In the genomic region with DNA sequence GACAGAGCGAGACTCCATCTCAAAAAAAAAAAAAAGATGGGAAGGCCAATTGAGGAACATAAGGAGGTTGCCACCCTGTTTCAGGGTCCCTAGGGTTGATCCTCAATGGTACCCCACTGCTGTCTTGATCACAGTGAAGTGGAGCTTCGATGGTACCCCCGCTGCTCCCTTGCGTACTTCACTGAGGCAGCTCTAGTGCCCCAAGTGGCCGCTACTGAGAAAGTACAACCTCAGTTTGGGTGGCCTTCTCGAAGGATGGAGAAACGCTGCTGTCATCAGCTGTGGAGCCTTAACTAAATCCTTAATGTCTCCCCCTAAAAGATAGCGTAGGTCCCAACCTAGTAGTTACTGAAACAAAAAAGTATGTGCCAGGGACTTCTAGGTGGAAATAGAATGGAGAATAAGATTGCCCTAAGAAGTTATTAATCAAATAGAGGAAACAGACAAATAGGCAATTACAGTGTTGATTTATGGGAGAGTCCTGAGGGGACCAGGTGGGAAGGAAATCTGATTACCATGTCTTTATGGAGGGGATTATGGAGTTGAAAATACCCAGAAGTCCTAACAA, we compare ENCODE assay signal across 8 cellular contexts. TPM values are rescaled to one million over a fixed set of nuclear protein-coding genes. Genes with fewer than 3 reads are reported as not detected.
DNase-seq lines count a peak whose midpoint lies in the region; ATAC-seq and TF ChIP-seq lines count a peak whose summit lies in the region.

No MANE protein-coding gene starts in this region.

- H3K36me3 ChIP-seq in effector memory CD4-positive, alpha-beta T cell (ENCODE audit: control insufficient read depth, insufficient read depth, low read length): peaks cover 23% of the 10 kb centered on the region
- H3K36me3 ChIP-seq in mucosa of descending colon (ENCODE audit: low read depth) (peaks cover 12% of the 10 kb centered on the region), suprapubic skin (peaks cover 30% of the 10 kb centered on the region)

- H3K27me3 Mint-ChIP-seq in activated CD4-positive, alpha-beta T cell treated with anti-CD3 and anti-CD28 coated beads for 36 hours: no peaks in the 10 kb centered on the region

- peaks cover 13% of the 10 kb centered on the region for H3K4me1 Mint-ChIP-seq in activated CD4-positive, alpha-beta T cell treated with anti-CD3 and anti-CD28 coated beads for 36 hours

- H3K36me3 Mint-ChIP-seq in activated CD4-positive, alpha-beta T cell treated with anti-CD3 and anti-CD28 coated beads for 36 hours (ENCODE audit: low read depth): no peaks in the 10 kb centered on the region

- H3K9me3 Mint-ChIP-seq in activated CD4-positive, alpha-beta T cell treated with anti-CD3 and anti-CD28 coated beads for 36 hours (ENCODE audit: low read depth): no peaks in the 10 kb centered on the region

- no peak overlapping the region for H3K27ac ChIP-seq in effector memory CD4-positive, alpha-beta T cell (ENCODE audit: insufficient read depth, low read length, poor library complexity, severe bottlenecking)
- no peak overlapping the region for H3K27ac ChIP-seq in suprapubic skin

- no peaks in the 10 kb centered on the region for H3K27me3 ChIP-seq in effector memory CD4-positive, alpha-beta T cell (replicated peaks; ENCODE audit: control insufficient read depth, insufficient read depth, low read length, poor library complexity, severe bottlenecking)
- H3K27me3 ChIP-seq in suprapubic skin: no peaks in the 10 kb centered on the region

- no peak for TF ChIP-seq EP300 in suprapubic skin (IDR thresholded peaks at IDR 0.05)

- H3K27ac Mint-ChIP-seq in activated CD4-positive, alpha-beta T cell treated with anti-CD3 and anti-CD28 coated beads for 36 hours: no peak overlapping the region

- intact Hi-C loops in activated CD4-positive, alpha-beta T cell treated with anti-CD3 and anti-CD28 coated beads for 36 hours (cut with DNase I, micrococcal nuclease): no loop called here
- intact Hi-C loops in mucosa of descending colon (cut with DNase I, micrococcal nuclease): no loop called here

- TF ChIP-seq CTCF in mucosa of descending colon (IDR thresholded peaks at IDR 0.05) (peak; percentile 45), suprapubic skin (IDR thresholded peaks at IDR 0.05) (peak; percentile 61 to 65)

- CTCF ChIA-PET in activated CD4-positive, alpha-beta T cell treated with anti-CD3 and anti-CD28 coated beads for 36 hours (lab: Charles Lee): interaction anchor here (0.5 to 4.0 kb wide), 30 partner anchors 9 to 830 kb away, joined by 3 to 29 read pairs (median 4); partner anchors contain the start of genes CCDC107, CREB3, RMRP and RUSC2

- no peak overlapping the region for H3K4me3 ChIP-seq in effector memory CD4-positive, alpha-beta T cell (ENCODE audit: insufficient read depth, low read depth, low read length, poor library complexity, severe bottlenecking)
- H3K4me3 ChIP-seq in mucosa of descending colon: no peak overlapping the region
- no peak overlapping the region for H3K4me3 ChIP-seq in suprapubic skin

- POLR2A ChIA-PET in activated CD4-positive, alpha-beta T cell treated with anti-CD3 and anti-CD28 coated beads for 36 hours (lab: Charles Lee): interaction anchor here (1.1 kb wide), 1 partner anchor 11 kb away, joined by 3 read pairs; no protein-coding TSS in a partner anchor

- no peak for TF ChIP-seq POLR2A in suprapubic skin (IDR thresholded peaks at IDR 0.05)

- peak in 3 of 4 experiments; percentile 21 to 40 (median 21) for DNase-seq in activated CD4-positive, CD25-positive, alpha-beta regulatory T cell (lab: John Stamatoyannopoulos, UW)
- DNase-seq in activated CD4-positive, CD25-positive, alpha-beta regulatory T cell treated with anti-CD3 and anti-CD28 coated beads, Interleukin-2, amount 50 U/mL, for 72 hours: no peak
- DNase-seq in M059J (ENCODE audit: low read depth) (peak; percentile 31), mucosa of descending colon (peak in 2 of 3 donors; percentile 33 to 47), suprapubic skin (ENCODE audit: low spot score in 2 of 2) (peak in 1 of 2 donors; percentile 69)
- peak; percentile 74 for DNase-seq in activated CD4-positive, alpha-beta T cell treated with anti-CD3 and anti-CD28 coated beads for 36 hours
- DNase-seq in effector memory CD4-positive, alpha-beta T cell: peak in 2 of 3 donors; percentile 22 to 27

- no peaks in the 10 kb centered on the region for H3K9me3 ChIP-seq in effector memory CD4-positive, alpha-beta T cell (ENCODE audit: control insufficient read depth, low read length)
- H3K9me3 ChIP-seq in mucosa of descending colon (no peaks in the 10 kb centered on the region), suprapubic skin (no peaks in the 10 kb centered on the region)

- H3K4me1 ChIP-seq in effector memory CD4-positive, alpha-beta T cell (ENCODE audit: control insufficient read depth, insufficient read depth, low read length, poor library complexity, severe bottlenecking): peaks cover 6% of the 10 kb centered on the region
- H3K4me1 ChIP-seq in mucosa of descending colon (ENCODE audit: low read depth) (peaks cover 7% of the 10 kb centered on the region), suprapubic skin (peaks cover 11% of the 10 kb centered on the region)

- WGBS in suprapubic skin: 20% methylated on average over 8 of the region's 8 CpGs

- H3K4me3 Mint-ChIP-seq in activated CD4-positive, alpha-beta T cell treated with anti-CD3 and anti-CD28 coated beads for 36 hours: no peak overlapping the region

- peak; percentile 96 for ATAC-seq in activated CD4-positive, alpha-beta T cell treated with anti-CD3 and anti-CD28 coated beads for 36 hours
- ATAC-seq in mucosa of descending colon (peak; percentile 71), HG03469 (IDR thresholded peaks at IDR 0.05; ENCODE audit: unreplicated experiment) (no peak)

RNA-seq across cellular contexts. Expression of gene TESK1, which starts 6.3 kb away (rescaled TPM):
- 7.1 and 11.0 TPM in 2 replicates for total RNA-seq in M059J (2014; rRNA removed; shearing (Covaris generic))
- 10 to 100 TPM; 23.3 to 27.7 TPM for total RNA-seq in activated CD4-positive, alpha-beta T cell treated with anti-CD3 and anti-CD28 coated beads for 36 hours
- total RNA-seq in mucosa of descending colon (10 to 100 TPM; 35.8 to 71.9 (median 41.8) TPM), suprapubic skin (10 to 100 TPM; 34.1 to 50.7 (median 46.5) TPM)

RNA-seq across cellular contexts. Expression of gene CD72, which starts 6.9 kb away (rescaled TPM):
- total RNA-seq in M059J (2014; rRNA removed; shearing (Covaris generic)): 0.05 and 4.1 TPM in 2 replicates
- total RNA-seq in activated CD4-positive, alpha-beta T cell treated with anti-CD3 and anti-CD28 coated beads for 36 hours: 1 to 10 TPM; 6.5 to 8.7 TPM
- total RNA-seq in mucosa of descending colon: 1 to 10 TPM; 1.6 to 3.0 (median 1.6) TPM
- total RNA-seq in suprapubic skin: 10 to 100 TPM in 1 of 4 donors, 1 to 10 TPM in 3; 1.9 to 16.7 (median 4.9) TPM

RNA-seq across cellular contexts. Expression of gene SIT1, which starts 39.4 kb away (rescaled TPM):
- total RNA-seq in M059J (2014; rRNA removed; shearing (Covaris generic)): not detected in 2 replicates
- 10 to 100 TPM; 76.5 to 80.9 TPM for total RNA-seq in activated CD4-positive, alpha-beta T cell treated with anti-CD3 and anti-CD28 coated beads for 36 hours
- 1 to 10 TPM; 1.2 to 3.3 (median 1.9) TPM for total RNA-seq in mucosa of descending colon
- total RNA-seq in suprapubic skin: 1 to 10 TPM in 1 of 4 donors, not detected in 3; 2.9 TPM

RNA-seq across cellular contexts. Expression of gene RMRP, which starts 46.5 kb away (rescaled TPM):
- total RNA-seq in M059J (2014; rRNA removed; shearing (Covaris generic)): 4,274 and 18,093 TPM in 2 replicates
- over 10,000 TPM in 1 of 2 experiments, 100 to 1,000 TPM in 1; 894 to 11,462 TPM for total RNA-seq in activated CD4-positive, alpha-beta T cell treated with anti-CD3 and anti-CD28 coated beads for 36 hours
- total RNA-seq in mucosa of descending colon: over 10,000 TPM in 2 of 3 donors, 1,000 to 10,000 TPM in 1; 9,213 to 30,268 (median 19,463) TPM
- total RNA-seq in suprapubic skin: over 10,000 TPM in 2 of 4 donors, 1,000 to 10,000 TPM in 2; 1,246 to 15,173 (median 11,383) TPM

RNA-seq across cellular contexts. Expression of gene CCDC107, which starts 46.8 kb away (rescaled TPM):
- total RNA-seq in M059J (2014; rRNA removed; shearing (Covaris generic)): 4.5 and 7.3 TPM in 2 replicates
- total RNA-seq in activated CD4-positive, alpha-beta T cell treated with anti-CD3 and anti-CD28 coated beads for 36 hours: 10 to 100 TPM in 1 of 2 experiments, 1 to 10 TPM in 1; 7.9 to 10.4 TPM
- total RNA-seq in mucosa of descending colon (10 to 100 TPM; 25.2 to 55.8 (median 35.8) TPM), suprapubic skin (10 to 100 TPM in 1 of 4 donors, 1 to 10 TPM in 3; 5.0 to 13.2 (median 9.6) TPM)

Comparison
In these comparisons a context has a peak if more than half of its experiments do, and no peak if none do; other contexts are left out.
1. RNA of gene SIT1, which starts 39.4 kb away (total RNA-seq): 76.5 to 80.9 TPM in activated CD4-positive, alpha-beta T cell treated with anti-CD3 and anti-CD28 coated beads for 36 hours; 1.2 to 3.3 TPM in mucosa of descending colon, 2.9 TPM in suprapubic skin and not detected in M059J; every median in the first group is over 10 times any median in the second.